8 cellular contexts compared by ENCODE assay signal in genomic region chr2:62706721-62707516, GRCh38. TPM values are rescaled to one million over a fixed set of nuclear protein-coding genes. Genes with fewer than 3 reads are reported as not detected.
DNase-seq lines count a peak whose midpoint lies in the region; ATAC-seq and TF ChIP-seq lines count a peak whose summit lies in the region.

No MANE protein-coding gene starts in this region.

- H3K36me3 ChIP-seq in DND-41 (ENCODE audit: insufficient read depth, low read length): peaks cover 19% of the 10 kb centered on the region
- H3K36me3 ChIP-seq in effector memory CD4-positive, alpha-beta T cell (ENCODE audit: control insufficient read depth, insufficient read depth, low read length): no peaks in the 10 kb centered on the region

- DNase-seq in DND-41: no peak
- DNase-seq in NCI-H2227 treated with DMSO at 0.1 percent for 48 hours (lab: John Stamatoyannopoulos, UW): peak; percentile 54
- DNase-seq in effector memory CD4-positive, alpha-beta T cell: no peak
- no peak for DNase-seq in osteocyte (ENCODE audit: extremely low spot score, unreplicated experiment)
- no peak for DNase-seq in cortex of kidney (lab: John Stamatoyannopoulos, UW)
- DNase-seq in NCI-H2029 (lab: John Stamatoyannopoulos, UW): no peak

- no peaks in the 10 kb centered on the region for H3K9me3 Mint-ChIP-seq in osteocyte (ENCODE audit: unreplicated experiment)

- H3K27me3 ChIP-seq in DND-41 (ENCODE audit: insufficient read depth, low read length, poor library complexity): no peaks in the 10 kb centered on the region
- no peaks in the 10 kb centered on the region for H3K27me3 ChIP-seq in effector memory CD4-positive, alpha-beta T cell (replicated peaks; ENCODE audit: control insufficient read depth, insufficient read depth, low read length, poor library complexity, severe bottlenecking)

- peak overlapping the region; percentile 87 for H3K4me3 Mint-ChIP-seq in osteocyte (ENCODE audit: unreplicated experiment)

- H3K27ac ChIP-seq in DND-41 (ENCODE audit: low read length): peak overlapping the region; percentile 69
- no peak overlapping the region for H3K27ac ChIP-seq in effector memory CD4-positive, alpha-beta T cell (ENCODE audit: insufficient read depth, low read length, poor library complexity, severe bottlenecking)

- H3K27me3 Mint-ChIP-seq in osteocyte (ENCODE audit: unreplicated experiment): no peaks in the 10 kb centered on the region

- H4K20me1 ChIP-seq in DND-41 (ENCODE audit: insufficient read depth, low read length): no peaks in the 10 kb centered on the region

- peaks cover 58% of the 10 kb centered on the region for H3K79me2 ChIP-seq in DND-41 (ENCODE audit: insufficient read depth, low read length)

- ATAC-seq in DND-41 (ENCODE audit: insufficient read depth, low read depth) (no peak), GM18867 (IDR thresholded peaks at IDR 0.05; ENCODE audit: unreplicated experiment) (no peak), GM19023 (IDR thresholded peaks at IDR 0.05; ENCODE audit: unreplicated experiment) (no peak)

- H3K27ac Mint-ChIP-seq in osteocyte (ENCODE audit: unreplicated experiment): peak overlapping the region; percentile 88

- H2AFZ ChIP-seq in DND-41 (ENCODE audit: low read depth, low read length): peak overlapping the region; percentile 74

- no peaks in the 10 kb centered on the region for H3K9me3 ChIP-seq in DND-41 (ENCODE audit: insufficient read depth, low read length, severe bottlenecking)
- H3K9me3 ChIP-seq in effector memory CD4-positive, alpha-beta T cell (ENCODE audit: control insufficient read depth, low read length): no peaks in the 10 kb centered on the region

- peaks cover 9% of the 10 kb centered on the region for H3K36me3 Mint-ChIP-seq in osteocyte (ENCODE audit: unreplicated experiment)

- peak overlapping the region; percentile 81 for H3K4me2 ChIP-seq in DND-41 (ENCODE audit: insufficient read depth, low read length)

- H3K4me3 ChIP-seq in DND-41 (ENCODE audit: low read depth in 1 of 2, low read length in 2 of 2): peak overlapping the region; percentile 64 to 71
- H3K4me3 ChIP-seq in effector memory CD4-positive, alpha-beta T cell (ENCODE audit: insufficient read depth, low read depth, low read length, poor library complexity, severe bottlenecking): peak overlapping the region; percentile 92

- peak overlapping the region; percentile 61 for H3K9ac ChIP-seq in DND-41 (ENCODE audit: low read depth, low read length)

- H3K4me1 Mint-ChIP-seq in osteocyte (ENCODE audit: unreplicated experiment): peaks cover 42% of the 10 kb centered on the region

- peaks cover 60% of the 10 kb centered on the region for H3K4me1 ChIP-seq in DND-41 (ENCODE audit: insufficient read depth, low read length)
- peaks cover 9% of the 10 kb centered on the region for H3K4me1 ChIP-seq in effector memory CD4-positive, alpha-beta T cell (ENCODE audit: control insufficient read depth, insufficient read depth, low read length, poor library complexity, severe bottlenecking)

- no peak for TF ChIP-seq CTCF in DND-41 (IDR thresholded peaks at IDR 0.05; ENCODE audit: borderline replicate concordance, extremely low read depth, low read length, poor library complexity, severe bottlenecking)
- no peak for TF ChIP-seq CTCF in osteocyte (IDR thresholded peaks at IDR 0.05)

RNA-seq across cellular contexts. Expression of gene EHBP1, which starts 1.4 kb away (rescaled TPM):
- total RNA-seq in osteocyte: 41.9 and 46.5 TPM in 2 replicates
